ENCODE assay signal across 8 cellular contexts in the genomic region with DNA sequence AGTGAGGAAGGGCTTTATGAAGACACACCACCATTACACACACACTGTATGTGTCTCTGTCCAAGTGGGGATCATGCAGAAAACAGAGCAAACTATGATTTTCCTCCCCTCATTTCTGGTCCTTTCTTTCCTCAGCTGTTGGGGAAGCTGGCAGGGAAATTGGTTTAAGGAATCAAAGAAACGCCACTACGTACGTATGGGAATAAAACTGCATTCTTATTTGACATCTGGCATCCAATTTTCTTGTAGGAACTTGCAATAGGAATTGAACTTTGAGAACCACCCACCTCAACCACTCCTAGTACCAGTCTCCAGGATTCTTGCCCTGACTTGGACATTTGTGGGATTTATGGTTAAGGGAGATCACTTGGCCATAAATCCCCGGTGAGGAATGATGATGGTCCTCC.
DNase-seq lines count a peak whose midpoint lies in the region; ATAC-seq and TF ChIP-seq lines count a peak whose summit lies in the region.

No MANE protein-coding gene starts in this region.

- H3K36me3 Mint-ChIP-seq in Caco-2 (ENCODE audit: insufficient read depth, unreplicated experiment), result no peaks in the 10 kb centered on the region
- H3K36me3 Mint-ChIP-seq in osteocyte (ENCODE audit: unreplicated experiment), result no peaks in the 10 kb centered on the region
- no peaks in the 10 kb centered on the region for H3K36me3 Mint-ChIP-seq in CD8-positive, alpha-beta T cell

- H3K27ac ChIP-seq in Peyer's patch, result peak overlapping the region; percentile 57 to 76 (median 67)
- no peak overlapping the region for H3K27ac ChIP-seq in CD8-positive, alpha-beta T cell (ENCODE audit: low read depth, low read length)

- H3K4me3 Mint-ChIP-seq in Caco-2 (ENCODE audit: unreplicated experiment) (peak overlapping the region; percentile 70), osteocyte (ENCODE audit: unreplicated experiment) (peak overlapping the region; percentile 91)
- no peak overlapping the region for H3K4me3 Mint-ChIP-seq in CD8-positive, alpha-beta T cell
- H3K4me3 Mint-ChIP-seq in stimulated activated naive CD8-positive, alpha-beta T cell treated with anti-CD3 and anti-CD28 coated beads, Interleukin-15, amount 100 ng/mL, for 72 hours, result peak overlapping the region in 1 of 2 donors; percentile 68

- no peak for DNase-seq in Caco-2
- DNase-seq in Peyer's patch, result no peak
- DNase-seq in fibroblast of mammary gland (ENCODE audit: low read depth), result no peak
- no peak for DNase-seq in osteocyte (ENCODE audit: extremely low spot score, unreplicated experiment)
- DNase-seq in kidney glomerular epithelial cell (lab: John Stamatoyannopoulos, UW), result no peak
- DNase-seq in CD8-positive, alpha-beta T cell, result no peak
- DNase-seq in stimulated activated naive CD8-positive, alpha-beta T cell treated with anti-CD3 and anti-CD28 coated beads, Interleukin-15, amount 100 ng/mL, for 72 hours, result no peak

- CTCF ChIA-PET in Caco-2 (lab: Charles Lee), result no interaction called here
- CTCF ChIA-PET in CD8-positive, alpha-beta T cell (lab: Charles Lee), result interaction anchor here (1.0 kb wide), 1 partner anchor 11 kb away, joined by 3 read pairs; no protein-coding TSS in a partner anchor

- no peak for TF ChIP-seq POLR2A in Peyer's patch (IDR thresholded peaks at IDR 0.05)

- peaks cover 16% of the 10 kb centered on the region for H3K27me3 Mint-ChIP-seq in Caco-2 (ENCODE audit: insufficient read depth, unreplicated experiment)
- H3K27me3 Mint-ChIP-seq in osteocyte (ENCODE audit: unreplicated experiment), result no peaks in the 10 kb centered on the region
- peaks cover 32% of the 10 kb centered on the region for H3K27me3 Mint-ChIP-seq in CD8-positive, alpha-beta T cell (ENCODE audit: low read depth)
- peaks cover 62% of the 10 kb centered on the region for H3K27me3 Mint-ChIP-seq in stimulated activated naive CD8-positive, alpha-beta T cell treated with anti-CD3 and anti-CD28 coated beads, Interleukin-15, amount 100 ng/mL, for 72 hours

- 0 out of 2 replicates have a peak, but pooled peaks cover 4% of the 10 kb centered on the region for H3K4me1 ChIP-seq in Caco-2
- no peaks in the 10 kb centered on the region for H3K4me1 ChIP-seq in Peyer's patch
- H3K4me1 ChIP-seq in CD8-positive, alpha-beta T cell (ENCODE audit: insufficient read depth, low read length), result peaks cover 8% of the 10 kb centered on the region

- H3K9me3 Mint-ChIP-seq in Caco-2 (ENCODE audit: unreplicated experiment), result no peaks in the 10 kb centered on the region
- no peaks in the 10 kb centered on the region for H3K9me3 Mint-ChIP-seq in osteocyte (ENCODE audit: unreplicated experiment)
- no peaks in the 10 kb centered on the region for H3K9me3 Mint-ChIP-seq in CD8-positive, alpha-beta T cell
- H3K9me3 Mint-ChIP-seq in stimulated activated naive CD8-positive, alpha-beta T cell treated with anti-CD3 and anti-CD28 coated beads, Interleukin-15, amount 100 ng/mL, for 72 hours, result no peaks in the 10 kb centered on the region

- H3K27ac Mint-ChIP-seq in Caco-2 (ENCODE audit: unreplicated experiment) (no peak overlapping the region), osteocyte (ENCODE audit: unreplicated experiment) (peak overlapping the region; percentile 94)
- no peak overlapping the region for H3K27ac Mint-ChIP-seq in CD8-positive, alpha-beta T cell
- H3K27ac Mint-ChIP-seq in stimulated activated naive CD8-positive, alpha-beta T cell treated with anti-CD3 and anti-CD28 coated beads, Interleukin-15, amount 100 ng/mL, for 72 hours, result peak overlapping the region in 1 of 2 donors; percentile 15

- no peak for ATAC-seq in CD8-positive, alpha-beta T cell
- ATAC-seq in HG02642 (IDR thresholded peaks at IDR 0.05; ENCODE audit: poor library complexity, unreplicated experiment), result no peak
- ATAC-seq in stimulated activated naive CD8-positive, alpha-beta T cell treated with anti-CD3 and anti-CD28 coated beads, Interleukin-15, amount 100 ng/mL, for 72 hours, result no peak

- BruUV-seq in Caco-2 (replicated peaks; lab: Mats Ljungman, UMichigan), result no TSS peak

- H3K4me1 Mint-ChIP-seq in Caco-2 (ENCODE audit: low read depth, unreplicated experiment) (peaks cover 4% of the 10 kb centered on the region), osteocyte (ENCODE audit: unreplicated experiment) (peaks cover 46% of the 10 kb centered on the region)
- peaks cover 8% of the 10 kb centered on the region for H3K4me1 Mint-ChIP-seq in CD8-positive, alpha-beta T cell (ENCODE audit: low read depth)
- H3K4me1 Mint-ChIP-seq in stimulated activated naive CD8-positive, alpha-beta T cell treated with anti-CD3 and anti-CD28 coated beads, Interleukin-15, amount 100 ng/mL, for 72 hours, result peaks cover 8% of the 10 kb centered on the region

- H3K9me3 ChIP-seq in Caco-2, result no peaks in the 10 kb centered on the region
- no peaks in the 10 kb centered on the region for H3K9me3 ChIP-seq in Peyer's patch
- no peaks in the 10 kb centered on the region for H3K9me3 ChIP-seq in CD8-positive, alpha-beta T cell (ENCODE audit: low read length)

- H3K27me3 ChIP-seq in Caco-2 (replicated peaks; ENCODE audit: control insufficient read depth, insufficient read depth, low read length) (0 out of 2 replicates have a peak, but pooled peaks cover 4% of the 10 kb centered on the region), Peyer's patch (no peaks in the 10 kb centered on the region)
- H3K27me3 ChIP-seq in CD8-positive, alpha-beta T cell (ENCODE audit: insufficient read depth, low read length), result peaks cover 2% of the 10 kb centered on the region

- POLR2A ChIA-PET in Caco-2 (lab: Charles Lee), result no interaction called here
- POLR2A ChIA-PET in CD8-positive, alpha-beta T cell (lab: Charles Lee), result no interaction called here

- no peak overlapping the region for H3K4me3 ChIP-seq in Caco-2 (ENCODE audit: low read depth, low read length)
- peak overlapping the region; percentile 37 to 72 (median 54) for H3K4me3 ChIP-seq in Peyer's patch
- peak overlapping the region; percentile 48 for H3K4me3 ChIP-seq in fibroblast of mammary gland (ENCODE audit: control insufficient read depth, low read depth, low read length)
- no peak overlapping the region for H3K4me3 ChIP-seq in CD8-positive, alpha-beta T cell (ENCODE audit: low read depth, low read length)

- no peak for TF ChIP-seq CTCF in Caco-2 (IDR thresholded peaks at IDR 0.05; ENCODE audit: insufficient read depth in 1 of 2, low read depth in 1 of 2, low read length in 1 of 2, severe bottlenecking in 1 of 2, unreplicated experiment in 1 of 2)
- TF ChIP-seq CTCF in Peyer's patch (IDR thresholded peaks at IDR 0.05), result no peak
- no peak for TF ChIP-seq CTCF in fibroblast of mammary gland (conservative IDR thresholded peaks at IDR 0.05; ENCODE audit: control insufficient read depth, insufficient read depth, low read depth, low read length)
- no peak for TF ChIP-seq CTCF in osteocyte (IDR thresholded peaks at IDR 0.05)
- TF ChIP-seq CTCF in CD8-positive, alpha-beta T cell (IDR thresholded peaks at IDR 0.05), result no peak

- no peaks in the 10 kb centered on the region for H3K36me3 ChIP-seq in Caco-2 (ENCODE audit: control insufficient read depth, insufficient read depth, low read length)
- no peaks in the 10 kb centered on the region for H3K36me3 ChIP-seq in Peyer's patch
- no peaks in the 10 kb centered on the region for H3K36me3 ChIP-seq in CD8-positive, alpha-beta T cell (ENCODE audit: insufficient read depth, low read length)

- intact Hi-C loops in Caco-2 (cut with micrococcal nuclease; ENCODE audit: unreplicated experiment), result no loop called here
- intact Hi-C loops in CD8-positive, alpha-beta T cell (cut with DNase I, micrococcal nuclease), result no loop called here

Comparison
In these comparisons a context has a peak if more than half of its experiments do, and no peak if none do; other contexts are left out.
1. H3K4me3 ChIP-seq: peak in Peyer's patch (4 of 4) and fibroblast of mammary gland (single experiment); none in Caco-2 (single experiment) and CD8-positive, alpha-beta T cell (single experiment).